In the genomic region with DNA sequence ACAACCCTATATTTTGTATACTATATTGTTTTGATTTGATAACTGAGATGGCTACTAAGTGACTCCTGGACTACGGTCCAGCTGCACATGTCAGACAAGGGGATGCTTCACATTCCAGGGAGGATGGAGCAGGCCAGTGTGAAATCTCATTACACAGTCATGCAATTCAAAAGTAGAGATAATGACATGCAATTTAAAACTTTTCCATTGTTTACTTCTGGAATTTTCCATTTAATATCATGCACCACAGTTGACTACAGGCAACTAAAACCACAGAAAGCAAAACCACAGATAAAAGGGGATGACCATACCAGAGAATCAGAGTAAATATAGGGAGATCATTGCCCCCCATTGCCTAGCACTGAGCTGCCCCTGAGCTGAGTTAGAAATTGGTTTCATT, we compare ENCODE assay signal across 18 cellular contexts.
DNase-seq lines count a peak whose midpoint lies in the region; TF ChIP-seq lines count a peak whose summit lies in the region.
"Had no signal": no experiment of that assay in that cellular context is flagged by ENCODE, and none has a peak within 500 bp of the region (broad histone marks: within the 10 kb centered on the region; RNA-seq: fewer than 3 reads in every experiment).

No MANE protein-coding gene starts in this region.

- no peak overlapping the region for H3K27ac Mint-ChIP-seq in nephron progenitor cell
- H3K27ac Mint-ChIP-seq: activated CD8-positive, alpha-beta T cell treated with anti-CD3 and anti-CD28 coated beads, Interleukin-2, amount 10 ng/mL, durations not matched to agents 7 days and 5 days had no signal

- no peaks in the 10 kb centered on the region for H3K9me3 ChIP-seq in GM23248 (ENCODE audit: low read depth)
- H3K9me3 ChIP-seq: A549 had no signal

- no peaks in the 10 kb centered on the region for H3K36me3 ChIP-seq in GM23248 (ENCODE audit: low read depth)

- 39 to 56% methylated on average over 1 of the region's 1 CpG for WGBS in GM23248 (ENCODE audit: low coverage in 1 of 2, low lambda C conversion rate in 2 of 2, missing lambda C conversion rate in 2 of 2), 2 experiments

- H3K9me3 Mint-ChIP-seq in nephron progenitor cell = peaks cover 4% of the 10 kb centered on the region
- H3K9me3 Mint-ChIP-seq: naive B cell had no signal

- H3F3A ChIP-seq in GM23248 (ENCODE audit: insufficient read depth) = peaks cover 14% of the 10 kb centered on the region; the same call in 1 of the 2 replicates

- H3K27ac ChIP-seq in GM23248 = peak overlapping the region; percentile 14; the same call in 1 of the 2 replicates
- H3K27ac ChIP-seq: A549, epithelial cell of prostate had no signal

- no peak overlapping the region for H2AFZ ChIP-seq in GM23248

- DNase-seq in AG08396 (ENCODE audit: low spot score) (peak; percentile 29), GM23248 (peak; percentile 43), astrocyte of the cerebellum (ENCODE audit: low read depth) (peak; percentile 71), foreskin melanocyte (peak; percentile 82), SKM-1 treated with dmso at 0.1 percent for 144 hours (lab: John Stamatoyannopoulos, UW; ENCODE audit: unreplicated experiment) (no peak), nephron progenitor cell (no peak), Kasumi-1 (lab: John Stamatoyannopoulos, UW) (no peak)
- no peak for DNase-seq in activated T-cell treated with anti-CD3 and anti-CD28 coated beads, Interleukin-2, amount 50 U/mL, for 48 hours
- DNase-seq: activated CD4-positive, alpha-beta T cell treated with anti-CD3 and anti-CD28 coated beads for 1 hour; activated CD8-positive, alpha-beta T cell treated with anti-CD3 and anti-CD28 coated beads, Interleukin-2, amount 10 ng/mL, durations not matched to agents 7 days and 5 days; amygdala; KG1; MV-4-11; naive B cell; NCI-H1694 treated with DMSO at 0.1 percent for 48 hours; substantia nigra had no signal

- H3K9ac ChIP-seq in GM23248 = no peak overlapping the region

- H3K9me2 ChIP-seq in GM23248 (ENCODE audit: insufficient read depth) = no peaks in the 10 kb centered on the region

- H3K4me3 ChIP-seq in GM23248 (no peak overlapping the region), astrocyte of the cerebellum (ENCODE audit: low read depth, low read length) (no peak overlapping the region)
- H3K4me3 ChIP-seq: A549 had no signal

- no peaks in the 10 kb centered on the region for H3K27me3 Mint-ChIP-seq in nephron progenitor cell (ENCODE audit: low read depth, poor library complexity)
- H3K27me3 Mint-ChIP-seq: naive B cell had no signal

- peaks cover 37% of the 10 kb centered on the region for H3K4me1 ChIP-seq in GM23248 (ENCODE audit: insufficient read depth)
- H3K4me1 ChIP-seq: A549 had no signal

- H3K79me2 ChIP-seq in GM23248 (ENCODE audit: insufficient read depth) = no peaks in the 10 kb centered on the region

- no peaks in the 10 kb centered on the region for H4K20me1 ChIP-seq in GM23248 (ENCODE audit: insufficient read depth)

- peaks cover 23% of the 10 kb centered on the region for H3K4me1 Mint-ChIP-seq in nephron progenitor cell

- no peak overlapping the region for H3K4me3 Mint-ChIP-seq in nephron progenitor cell
- H3K4me3 Mint-ChIP-seq: activated CD8-positive, alpha-beta T cell treated with anti-CD3 and anti-CD28 coated beads, Interleukin-2, amount 10 ng/mL, durations not matched to agents 7 days and 5 days; naive B cell had no signal

- peak overlapping the region; percentile 1 for H3K4me2 ChIP-seq in GM23248 (ENCODE audit: unreplicated experiment)
- H3K4me2 ChIP-seq: A549 had no signal

- no peaks in the 10 kb centered on the region for H3K27me3 ChIP-seq in GM23248 (replicated peaks; ENCODE audit: insufficient read depth)

- TF ChIP-seq CTCF in astrocyte of the cerebellum (IDR thresholded peaks at IDR 0.05; ENCODE audit: low read depth, low read length, missing control alignments) (no peak), nephron progenitor cell (IDR thresholded peaks at IDR 0.05) (no peak)

- H3K36me3 Mint-ChIP-seq in nephron progenitor cell (ENCODE audit: low read depth) = no peaks in the 10 kb centered on the region

- in situ Hi-C loops in GM23248 (cut with MboI) (no loop called here), astrocyte of the cerebellum (cut with HindIII; ENCODE audit: low sequenced_read_pairs) (loop anchor here (10.0 kb wide), 1 partner anchor 119 kb away; no protein-coding TSS in a partner anchor)

Comparison
In these comparisons a context has a peak if more than half of its experiments do, and no peak if none do; other contexts are left out.
1. DNase-seq: peak in AG08396 (single experiment), GM23248 (single experiment), astrocyte of the cerebellum (single experiment) and foreskin melanocyte (single experiment); none in SKM-1 treated with dmso at 0.1 percent for 144 hours (single experiment), activated T-cell treated with anti-CD3 and anti-CD28 coated beads, Interleukin-2, amount 50 U/mL, for 48 hours (0 of 2), nephron progenitor cell (single experiment) and Kasumi-1 (0 of 2).